Comparison of ENCODE assay signal across 26 cellular contexts in the genomic region with DNA sequence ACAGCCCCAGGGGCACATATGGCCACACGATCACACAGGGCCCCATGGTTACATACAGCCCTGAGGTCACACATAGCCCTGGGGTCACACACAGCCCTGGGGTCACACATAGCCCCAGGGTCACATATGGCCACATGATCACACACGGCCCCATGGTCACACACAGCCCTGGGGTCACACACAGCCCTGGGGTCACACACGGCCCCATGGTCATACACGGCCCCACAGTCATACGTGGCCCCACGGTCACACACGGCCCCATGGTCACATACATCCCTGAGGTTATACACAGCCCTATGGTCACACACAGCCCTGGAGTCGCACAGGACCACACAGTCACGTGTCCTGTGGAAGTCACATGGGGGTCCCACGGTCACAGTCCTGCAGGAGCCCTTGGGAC.
"Had no signal": no experiment of that assay in that cellular context is flagged by ENCODE, and none has a peak within 500 bp of the region (broad histone marks: within the 10 kb centered on the region; RNA-seq: fewer than 3 reads in every experiment).

No MANE protein-coding gene starts in this region.

- H3K9me3 ChIP-seq: MG63, SJCRH30 had no signal

- H3K27me3 ChIP-seq: brain microvascular endothelial cell, MG63, SJCRH30 had no signal

- H3K4me3 ChIP-seq: MG63, SJCRH30, SK-N-MC had no signal

- H3K4me1 ChIP-seq: SJCRH30 had no signal

- H3K9me3 Mint-ChIP-seq: activated CD4-positive, alpha-beta memory T cell treated with anti-CD3 and anti-CD28 coated beads, Interleukin-2, amount 10 ng/mL, durations not matched to agents 7 days and 5 days had no signal

- H3K4me1 Mint-ChIP-seq: activated CD4-positive, alpha-beta memory T cell treated with anti-CD3 and anti-CD28 coated beads, Interleukin-2, amount 10 ng/mL, durations not matched to agents 7 days and 5 days had no signal

- H3K27me3 Mint-ChIP-seq: activated CD4-positive, alpha-beta memory T cell treated with anti-CD3 and anti-CD28 coated beads, Interleukin-2, amount 10 ng/mL, durations not matched to agents 7 days and 5 days; activated T-cell treated with anti-CD3 and anti-CD28 coated beads, Interleukin-2, amount 50 U/mL, for 24 hours had no signal

- H3K36me3 ChIP-seq: MG63, WERI-Rb-1 had no signal

- DNase-seq: activated CD4-positive, alpha-beta memory T cell treated with anti-CD3 and anti-CD28 coated beads, Interleukin-2, amount 10 ng/mL, durations not matched to agents 7 days and 5 days; activated CD4-positive, alpha-beta T cell treated with anti-CD3 and anti-CD28 coated beads for 1 hour; activated CD4-positive, alpha-beta T cell treated with anti-CD3 and anti-CD28 coated beads for 48 hours; activated CD4-positive, CD25-positive, alpha-beta regulatory T cell; activated gamma-delta T cell treated with Interleukin-2 at 50 U/mL for 16 hours; activated naive CD4-positive, alpha-beta T cell treated with anti-CD3 and anti-CD28 coated beads for 36 hours; activated T-cell treated with anti-CD3 and anti-CD28 coated beads, Interleukin-2, amount 50 U/mL, for 24 hours; anterior cingulate cortex; brain microvascular endothelial cell; Kasumi-1; KG1; MG63; NCI-H1048; NCI-H1105 treated with DMSO at 0.1 percent for 48 hours; NCI-H1436; NCI-H1694; NCI-H1930; NCI-H2081 treated with DMSO at 0.1 percent for 48 hours; NCI-H345; NCI-H524 treated with DMSO at 0.1 percent for 48 hours; SHP77; SJCRH30; T1000; WERI-Rb-1 had no signal

- H3K27ac Mint-ChIP-seq: activated CD4-positive, alpha-beta memory T cell treated with anti-CD3 and anti-CD28 coated beads, Interleukin-2, amount 10 ng/mL, durations not matched to agents 7 days and 5 days; activated naive CD4-positive, alpha-beta T cell treated with anti-CD3 and anti-CD28 coated beads for 36 hours; activated naive CD4-positive, alpha-beta T cell treated with anti-CD3 and anti-CD28 coated beads, Interleukin-2, amount 50 U/mL, for 72 hours; activated T-cell treated with anti-CD3 and anti-CD28 coated beads, Interleukin-2, amount 50 U/mL, for 24 hours had no signal

- H3K4me3 Mint-ChIP-seq: activated CD4-positive, alpha-beta memory T cell treated with anti-CD3 and anti-CD28 coated beads, Interleukin-2, amount 10 ng/mL, durations not matched to agents 7 days and 5 days; activated naive CD4-positive, alpha-beta T cell treated with anti-CD3 and anti-CD28 coated beads for 36 hours; activated T-cell treated with anti-CD3 and anti-CD28 coated beads, Interleukin-2, amount 50 U/mL, for 24 hours had no signal

- H3K27ac ChIP-seq: brain microvascular endothelial cell, SJCRH30, SK-N-MC, WERI-Rb-1 had no signal
